14 cellular contexts compared by ENCODE assay signal in the genomic region with DNA sequence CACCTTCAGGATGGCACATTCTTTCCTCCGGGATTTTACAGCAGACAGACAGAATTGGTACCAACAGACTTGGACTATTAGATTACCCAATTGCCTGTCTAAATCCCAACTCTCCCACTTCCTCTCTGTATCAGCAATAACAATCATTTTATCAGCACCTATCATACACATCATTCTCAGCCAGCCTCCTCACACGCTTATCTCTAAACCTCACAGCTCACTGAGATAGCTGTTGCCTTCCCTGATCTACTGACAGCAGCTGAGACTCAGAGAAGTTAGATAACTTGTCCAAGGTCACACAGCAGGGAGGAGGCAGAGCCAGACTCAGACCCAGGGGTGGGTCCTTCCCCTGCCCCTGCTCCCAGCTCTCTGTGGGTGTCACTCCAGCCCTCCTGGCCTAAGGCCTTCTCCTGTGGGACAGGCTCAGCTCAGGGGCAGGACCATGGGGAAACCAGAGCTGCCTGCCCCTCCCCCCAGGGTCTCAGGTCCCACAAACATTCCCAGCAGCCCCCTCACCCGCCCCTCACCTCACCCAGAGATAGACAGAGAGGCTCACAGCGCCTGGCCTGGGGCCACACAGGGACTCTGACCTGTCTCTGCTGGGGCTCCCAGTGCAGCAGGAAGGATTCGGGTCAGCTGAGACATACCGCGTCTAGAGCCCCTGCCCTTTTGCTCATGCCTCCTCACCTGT.
DNase-seq lines count a peak whose midpoint lies in the region; ATAC-seq and TF ChIP-seq lines count a peak whose summit lies in the region.
"Had no signal": no experiment of that assay in that cellular context is flagged by ENCODE, and none has a peak within 500 bp of the region (broad histone marks: within the 10 kb centered on the region; RNA-seq: fewer than 3 reads in every experiment).

No MANE protein-coding gene starts in this region.

- H3K36me3 ChIP-seq in HEK293 (ENCODE audit: control insufficient read depth in 2 of 2, insufficient read depth in 1 of 2, low read length in 2 of 2) (no peaks in the 10 kb centered on the region), WERI-Rb-1 (peaks cover 25% of the 10 kb centered on the region), endodermal cell (ENCODE audit: control insufficient read depth, insufficient read depth, low read length) (no peaks in the 10 kb centered on the region)

- H3K4me3 Mint-ChIP-seq in endodermal cell: no peak overlapping the region
- H3K4me3 Mint-ChIP-seq in type B pancreatic cell: no peak overlapping the region

- ATAC-seq in GM19023 (IDR thresholded peaks at IDR 0.05; ENCODE audit: unreplicated experiment): no peak
- ATAC-seq in HG03039 (IDR thresholded peaks at IDR 0.05; ENCODE audit: unreplicated experiment): no peak
- ATAC-seq: HCT116 had no signal

- H3K4me1 Mint-ChIP-seq in endodermal cell (peaks cover 43% of the 10 kb centered on the region), type B pancreatic cell (ENCODE audit: unreplicated experiment) (peaks cover 3% of the 10 kb centered on the region)

- H3K27me3 ChIP-seq in WERI-Rb-1 (ENCODE audit: insufficient read depth, low read depth, severe bottlenecking): no peaks in the 10 kb centered on the region
- H3K27me3 ChIP-seq in endodermal cell (ENCODE audit: control insufficient read depth, insufficient read depth, low read length, poor library complexity, severe bottlenecking): no peaks in the 10 kb centered on the region

- H3K9ac ChIP-seq in endodermal cell (ENCODE audit: extremely low read depth, low read length, poor library complexity, severe bottlenecking): no peak overlapping the region

- TF ChIP-seq CTCF in HEK293 (tag by site-specific recombination; IDR thresholded peaks at IDR 0.05) (no peak), WERI-Rb-1 (IDR thresholded peaks at IDR 0.05; ENCODE audit: low read depth, low read length) (no peak), endodermal cell (conservative IDR thresholded peaks at IDR 0.05) (no peak), type B pancreatic cell (conservative IDR thresholded peaks at IDR 0.05) (no peak)

- DNase-seq in WERI-Rb-1 (no peak), endodermal cell (peak; percentile 72), type B pancreatic cell (ENCODE audit: extremely low spot score, unreplicated experiment) (no peak)
- no peak for DNase-seq in stimulated activated CD4-positive, alpha-beta T cell treated with anti-CD3 and anti-CD28 coated beads, Interleukin-2, amount 100 ng/mL, for 24 hours
- DNase-seq: C1 segment of cervical spinal cord, NCI-H1930, NCI-H226, NCI-H524, SIG-M5 had no signal

- WGBS in endodermal cell (ENCODE audit: insufficient coverage in 1 of 2, insufficient read length in 1 of 2), 2 experiments: 73 to 95% methylated on average over 4 to 7 of the region's 7 CpGs

- POLR2A ChIA-PET in HEK293 (lab: Yijun Ruan, JAX): no interaction called here

- H3K4me1 ChIP-seq in HEK293 (ENCODE audit: control insufficient read depth, insufficient read depth, low read length) (no peaks in the 10 kb centered on the region), endodermal cell (ENCODE audit: control insufficient read depth, insufficient read depth, low read length) (peaks cover 14% of the 10 kb centered on the region)

- CTCF ChIA-PET in HEK293 (lab: Yijun Ruan, JAX): interaction anchor here (0.5 to 4.8 kb wide), 15 partner anchors 9 to 467 kb away, joined by 3 to 120 read pairs (median 3); no protein-coding TSS in a partner anchor

- H3K4me3 ChIP-seq in HEK293 (ENCODE audit: low read depth, low read length) (no peak overlapping the region), WERI-Rb-1 (ENCODE audit: low read depth, low read length) (no peak overlapping the region), endodermal cell (ENCODE audit: low read length) (no peak overlapping the region)

- H3K27ac ChIP-seq in HEK293 (ENCODE audit: extremely low read depth, low read depth, low read length): no peak overlapping the region
- peak overlapping the region; percentile 30 for H3K27ac ChIP-seq in WERI-Rb-1
- no peak overlapping the region for H3K27ac ChIP-seq in endodermal cell (ENCODE audit: low read depth, low read length)
- H3K27ac ChIP-seq: RWPE1 had no signal

- H3K9me3 Mint-ChIP-seq in endodermal cell (no peaks in the 10 kb centered on the region), type B pancreatic cell (no peaks in the 10 kb centered on the region)

- H3K36me3 Mint-ChIP-seq in endodermal cell (ENCODE audit: low read depth): no peaks in the 10 kb centered on the region
- no peaks in the 10 kb centered on the region for H3K36me3 Mint-ChIP-seq in type B pancreatic cell

- H3K9me3 ChIP-seq in HEK293 (ENCODE audit: control insufficient read depth, insufficient read depth, low read depth, low read length) (no peaks in the 10 kb centered on the region), WERI-Rb-1 (ENCODE audit: severe bottlenecking) (no peaks in the 10 kb centered on the region), endodermal cell (ENCODE audit: control insufficient read depth, low read length) (no peaks in the 10 kb centered on the region)

- peak overlapping the region; percentile 66 for H3K27ac Mint-ChIP-seq in endodermal cell
- peak overlapping the region; percentile 63 for H3K27ac Mint-ChIP-seq in type B pancreatic cell

- H3K27me3 Mint-ChIP-seq in endodermal cell (ENCODE audit: insufficient read depth) (peaks cover 17% of the 10 kb centered on the region), type B pancreatic cell (peaks cover 17% of the 10 kb centered on the region)

TF ChIP-seq in HEK293, 187 proteins besides CTCF, POLR2A, EP300 and RAD21:
- TF ChIP-seq ZFP41 (tag by site-specific recombination; IDR thresholded peaks at IDR 0.05; ENCODE audit: borderline replicate concordance) (no peak), ZNF768 (tag by site-specific recombination; IDR thresholded peaks at IDR 0.05) (0 out of 2 replicates have a peak, but pooled peaks have one; percentile 39), ZIC2 (tag by site-specific recombination; IDR thresholded peaks at IDR 0.05) (0 out of 2 replicates have a peak, but pooled peaks have one; percentile 17)
